ENCODE assay signal across 20 cellular contexts in the genomic region with DNA sequence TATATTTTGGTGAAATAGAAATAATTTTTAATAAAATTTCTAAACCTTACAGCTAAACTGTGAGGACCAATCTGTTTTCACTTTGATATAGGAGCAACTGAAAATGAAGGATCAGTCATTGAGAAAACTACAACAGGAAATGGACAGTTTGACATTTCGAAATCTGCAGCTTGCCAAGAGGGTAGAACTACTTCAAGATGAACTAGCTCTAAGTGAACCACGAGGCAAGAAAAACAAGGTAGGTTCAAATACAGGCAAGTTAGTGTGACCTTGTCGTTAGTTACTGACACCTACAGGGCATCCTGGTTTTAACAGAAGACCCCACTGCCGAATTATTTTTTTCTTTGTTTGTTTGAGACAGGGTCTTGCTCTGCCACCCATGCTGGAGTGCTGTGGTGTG.
DNase-seq lines count a peak whose midpoint lies in the region; ATAC-seq and TF ChIP-seq lines count a peak whose summit lies in the region.
"Had no signal": no experiment of that assay in that cellular context is flagged by ENCODE, and none has a peak within 500 bp of the region (broad histone marks: within the 10 kb centered on the region; RNA-seq: fewer than 3 reads in every experiment).

No MANE protein-coding gene starts in this region.

- peaks cover 0 to 10% (median 0%) of the 10 kb centered on the region in 11 experiments; a peak in 2 of 22 replicates for H4K20me1 ChIP-seq in BLaER1 treated with 17β-estradiol and CSF1 and Interleukin-3, amounts not matched to agents 10 nM and 100 nM

- peak overlapping the region in 6 of 11 experiments; percentile 7 to 49 (median 34); a peak in 6 of 22 replicates for H3K9ac ChIP-seq in BLaER1 treated with 17β-estradiol and CSF1 and Interleukin-3, amounts not matched to agents 10 nM and 100 nM

- H3K9me3 ChIP-seq in BLaER1 treated with 17β-estradiol and CSF1 and Interleukin-3, amounts not matched to agents 10 nM and 100 nM (replicated peaks in 1 of 11) = no peaks in the 10 kb centered on the region
- H3K9me3 ChIP-seq: lower lobe of right lung, testis had no signal

- H3K4me1 ChIP-seq in BLaER1 treated with 17β-estradiol and CSF1 and Interleukin-3, amounts not matched to agents 10 nM and 100 nM = peaks cover 17 to 40% (median 36%) of the 10 kb centered on the region in 10 experiments

- ATAC-seq in HG03045 (IDR thresholded peaks at IDR 0.05; ENCODE audit: unreplicated experiment) (no peak), GM21367 (IDR thresholded peaks at IDR 0.05; ENCODE audit: unreplicated experiment) (no peak)
- ATAC-seq: activated CD4-positive, alpha-beta T cell treated with anti-CD3 and anti-CD28 coated beads for 36 hours had no signal

- TF ChIP-seq CTCF in HL-60 (IDR thresholded peaks at IDR 0.05; ENCODE audit: insufficient read depth, low read length) (no peak), fibroblast of mammary gland (conservative IDR thresholded peaks at IDR 0.05; ENCODE audit: control insufficient read depth, insufficient read depth, low read depth, low read length) (no peak)

- DNase-seq in HL-60 (ENCODE audit: low read depth in 1 of 2, low spot score in 1 of 2) = peak in 1 of 2 experiments; percentile 77
- DNase-seq in SKM-1 (lab: John Stamatoyannopoulos, UW; ENCODE audit: unreplicated experiment) = peak; percentile 47
- peak; percentile 53 for DNase-seq in fibroblast of mammary gland (ENCODE audit: low read depth)
- DNase-seq in NCI-H1048 (lab: John Stamatoyannopoulos, UW) = no peak
- no peak for DNase-seq in NK-92 (lab: John Stamatoyannopoulos, UW; ENCODE audit: unreplicated experiment)
- DNase-seq: activated CD4-positive, alpha-beta T cell treated with anti-CD3 and anti-CD28 coated beads for 36 hours; activated naive CD4-positive, alpha-beta T cell treated with anti-CD3 and anti-CD28 coated beads, Interleukin-2, amount 10 ng/mL, durations not matched to agents 7 days and 5 days; activated T-cell treated with anti-CD3 and anti-CD28 coated beads for 4 hours; COR-L47; lower lobe of right lung; naive B cell; NCI-H1436; NCI-H2227 treated with DMSO at 0.1 percent for 48 hours; Right ventricle myocardium superior; small intestine; T-helper 9 cell; testis had no signal

- peak overlapping the region in 10 of 11 experiments; percentile 16 to 75 (median 60); a peak in 17 of 22 replicates for H3K27ac ChIP-seq in BLaER1 treated with 17β-estradiol and CSF1 and Interleukin-3, amounts not matched to agents 10 nM and 100 nM
- H3K27ac ChIP-seq in HL-60 (replicated peaks) = peak overlapping the region; percentile 74
- H3K27ac ChIP-seq: lower lobe of right lung, testis had no signal

- peaks cover 76 to 90% (median 82%) of the 10 kb centered on the region in 11 experiments for H3K36me3 ChIP-seq in BLaER1 treated with 17β-estradiol and CSF1 and Interleukin-3, amounts not matched to agents 10 nM and 100 nM

- H3K27me3 ChIP-seq in BLaER1 treated with 17β-estradiol and CSF1 and Interleukin-3, amounts not matched to agents 10 nM and 100 nM = no peaks in the 10 kb centered on the region
- no peaks in the 10 kb centered on the region for H3K27me3 ChIP-seq in HL-60 (ENCODE audit: insufficient read depth, poor library complexity, severe bottlenecking)
- H3K27me3 ChIP-seq: testis had no signal

- H3K4me3 ChIP-seq in BLaER1 treated with 17β-estradiol and CSF1 and Interleukin-3, amounts not matched to agents 10 nM and 100 nM = no peak overlapping the region; a peak in 1 of 20 replicates
- H3K4me3 ChIP-seq in HL-60 (replicated peaks; ENCODE audit: insufficient read depth, low read length) = no peak overlapping the region
- no peak overlapping the region for H3K4me3 ChIP-seq in fibroblast of mammary gland (ENCODE audit: control insufficient read depth, low read depth, low read length)
- H3K4me3 ChIP-seq: lower lobe of right lung, testis had no signal

- H3K4me2 ChIP-seq in BLaER1 treated with 17β-estradiol and CSF1 and Interleukin-3, amounts not matched to agents 10 nM and 100 nM = peak overlapping the region in 10 of 11 experiments; percentile 0 to 51 (median 40); a peak in 15 of 22 replicates

Comparison
In these comparisons a context has a peak if more than half of its experiments do, and no peak if none do; other contexts are left out.
1. DNase-seq: peak in SKM-1 (single experiment) and fibroblast of mammary gland (single experiment); none in NCI-H1048 (single experiment) and NK-92 (single experiment).